Comparison of ENCODE assay signal across 1 cellular context in the genomic region with DNA sequence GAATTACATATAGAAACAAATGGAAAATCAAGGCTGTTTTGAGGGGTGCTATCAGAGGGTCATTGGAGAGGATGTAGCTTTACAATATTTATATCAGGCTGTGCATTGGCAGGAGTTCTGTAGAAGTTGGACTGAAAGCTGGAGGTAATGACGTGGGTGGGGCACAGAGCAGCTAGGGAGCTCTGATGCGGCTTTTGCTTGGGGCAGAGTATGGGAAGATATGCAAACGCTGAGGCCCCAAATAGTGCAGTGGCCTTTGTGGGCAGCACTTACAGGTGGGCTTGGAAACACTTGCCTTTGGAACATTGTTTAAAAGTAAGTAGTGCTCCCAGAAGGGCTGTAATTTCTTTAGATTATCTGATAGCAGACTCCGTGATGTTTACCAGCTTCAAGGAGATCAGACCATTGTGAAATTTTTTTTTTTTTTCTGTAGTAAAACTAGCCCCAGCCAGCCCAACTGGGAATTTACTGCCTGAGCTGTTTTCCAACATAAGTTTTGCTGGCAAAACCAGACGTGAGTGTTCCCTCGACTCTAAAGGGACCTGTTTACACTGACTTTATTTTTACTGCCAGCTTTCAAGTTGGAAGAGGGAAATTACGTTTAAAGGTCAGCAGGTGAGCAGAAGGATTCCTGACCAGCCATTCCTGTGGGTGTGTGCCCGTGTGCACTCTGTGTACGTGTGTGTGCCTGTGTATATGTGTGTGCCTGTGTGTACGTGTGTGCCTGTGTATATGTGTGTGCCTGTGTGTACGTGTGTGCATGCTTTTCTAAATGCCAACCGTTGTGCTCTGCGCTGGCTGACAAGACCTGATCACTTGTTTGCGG.
TF ChIP-seq lines count a peak whose summit lies in the region.

Gene MAB21L3 (plus strand): TSS at position 204 of the 826 bp plus-strand sequence. CDS start 1,217 bp downstream, outside the sequence.

TF ChIP-seq in HEK293, 187 proteins besides CTCF, POLR2A, EP300 and RAD21 (continued from another document):
- TF ChIP-seq, protein P1, sequence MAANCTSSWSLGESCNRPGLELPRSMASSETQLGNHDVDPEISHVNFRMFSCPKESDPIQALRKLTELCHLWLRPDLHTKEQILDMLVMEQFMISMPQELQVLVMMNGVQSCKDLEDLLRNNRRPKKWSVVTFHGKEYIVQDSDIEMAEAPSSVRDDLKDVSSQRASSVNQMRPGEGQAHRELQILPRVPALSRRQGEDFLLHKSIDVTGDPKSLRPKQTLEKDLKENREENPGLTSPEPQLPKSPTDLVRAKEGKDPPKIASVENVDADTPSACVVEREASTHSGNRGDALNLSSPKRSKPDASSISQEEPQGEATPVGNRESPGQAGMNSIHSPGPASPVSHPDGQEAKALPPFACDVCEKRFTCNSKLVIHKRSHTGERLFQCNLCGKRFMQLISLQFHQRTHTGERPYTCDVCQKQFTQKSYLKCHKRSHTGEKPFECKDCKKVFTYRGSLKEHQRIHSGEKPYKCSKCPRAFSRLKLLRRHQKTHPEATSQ (tag by site-specific recombination; IDR thresholded peaks at IDR 0.05), result no peak
- no peak for TF ChIP-seq GLI2 (tag by site-specific recombination; IDR thresholded peaks at IDR 0.05; ENCODE audit: borderline replicate concordance, low read depth)
- no peak for TF ChIP-seq ZNF16 (tag by site-specific recombination; IDR thresholded peaks at IDR 0.05; ENCODE audit: low read depth)
- TF ChIP-seq ZNF610 (tag by site-specific recombination; IDR thresholded peaks at IDR 0.05; ENCODE audit: borderline replicate concordance), result no peak
- TF ChIP-seq ZNF112 (tag by site-specific recombination; IDR thresholded peaks at IDR 0.05), result no peak
- TF ChIP-seq, protein P2, sequence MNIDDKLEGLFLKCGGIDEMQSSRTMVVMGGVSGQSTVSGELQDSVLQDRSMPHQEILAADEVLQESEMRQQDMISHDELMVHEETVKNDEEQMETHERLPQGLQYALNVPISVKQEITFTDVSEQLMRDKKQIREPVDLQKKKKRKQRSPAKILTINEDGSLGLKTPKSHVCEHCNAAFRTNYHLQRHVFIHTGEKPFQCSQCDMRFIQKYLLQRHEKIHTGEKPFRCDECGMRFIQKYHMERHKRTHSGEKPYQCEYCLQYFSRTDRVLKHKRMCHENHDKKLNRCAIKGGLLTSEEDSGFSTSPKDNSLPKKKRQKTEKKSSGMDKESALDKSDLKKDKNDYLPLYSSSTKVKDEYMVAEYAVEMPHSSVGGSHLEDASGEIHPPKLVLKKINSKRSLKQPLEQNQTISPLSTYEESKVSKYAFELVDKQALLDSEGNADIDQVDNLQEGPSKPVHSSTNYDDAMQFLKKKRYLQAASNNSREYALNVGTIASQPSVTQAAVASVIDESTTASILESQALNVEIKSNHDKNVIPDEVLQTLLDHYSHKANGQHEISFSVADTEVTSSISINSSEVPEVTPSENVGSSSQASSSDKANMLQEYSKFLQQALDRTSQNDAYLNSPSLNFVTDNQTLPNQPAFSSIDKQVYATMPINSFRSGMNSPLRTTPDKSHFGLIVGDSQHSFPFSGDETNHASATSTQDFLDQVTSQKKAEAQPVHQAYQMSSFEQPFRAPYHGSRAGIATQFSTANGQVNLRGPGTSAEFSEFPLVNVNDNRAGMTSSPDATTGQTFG (tag by site-specific recombination; IDR thresholded peaks at IDR 0.05; ENCODE audit: borderline replicate concordance), result no peak
- no peak for TF ChIP-seq HOXC10 (CRISPR knock-in tag; IDR thresholded peaks at IDR 0.05)
- TF ChIP-seq, protein P3, sequence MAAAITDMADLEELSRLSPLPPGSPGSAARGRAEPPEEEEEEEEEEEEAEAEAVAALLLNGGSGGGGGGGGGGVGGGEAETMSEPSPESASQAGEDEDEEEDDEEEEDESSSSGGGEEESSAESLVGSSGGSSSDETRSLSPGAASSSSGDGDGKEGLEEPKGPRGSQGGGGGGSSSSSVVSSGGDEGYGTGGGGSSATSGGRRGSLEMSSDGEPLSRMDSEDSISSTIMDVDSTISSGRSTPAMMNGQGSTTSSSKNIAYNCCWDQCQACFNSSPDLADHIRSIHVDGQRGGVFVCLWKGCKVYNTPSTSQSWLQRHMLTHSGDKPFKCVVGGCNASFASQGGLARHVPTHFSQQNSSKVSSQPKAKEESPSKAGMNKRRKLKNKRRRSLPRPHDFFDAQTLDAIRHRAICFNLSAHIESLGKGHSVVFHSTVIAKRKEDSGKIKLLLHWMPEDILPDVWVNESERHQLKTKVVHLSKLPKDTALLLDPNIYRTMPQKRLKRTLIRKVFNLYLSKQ (tag by site-specific recombination; IDR thresholded peaks at IDR 0.05; ENCODE audit: borderline replicate concordance), result no peak
- no peak for TF ChIP-seq ZNF184 (tag by site-specific recombination; IDR thresholded peaks at IDR 0.05)
- TF ChIP-seq ZNF792 (tag by site-specific recombination; IDR thresholded peaks at IDR 0.05), result no peak
- TF ChIP-seq ZNF600 (tag by site-specific recombination; IDR thresholded peaks at IDR 0.05), result 0 out of 2 replicates have a peak, but pooled peaks have one; percentile 16
- no peak for TF ChIP-seq MZF1 (tag by site-specific recombination; IDR thresholded peaks at IDR 0.05; ENCODE audit: borderline replicate concordance)
- TF ChIP-seq, protein P4, sequence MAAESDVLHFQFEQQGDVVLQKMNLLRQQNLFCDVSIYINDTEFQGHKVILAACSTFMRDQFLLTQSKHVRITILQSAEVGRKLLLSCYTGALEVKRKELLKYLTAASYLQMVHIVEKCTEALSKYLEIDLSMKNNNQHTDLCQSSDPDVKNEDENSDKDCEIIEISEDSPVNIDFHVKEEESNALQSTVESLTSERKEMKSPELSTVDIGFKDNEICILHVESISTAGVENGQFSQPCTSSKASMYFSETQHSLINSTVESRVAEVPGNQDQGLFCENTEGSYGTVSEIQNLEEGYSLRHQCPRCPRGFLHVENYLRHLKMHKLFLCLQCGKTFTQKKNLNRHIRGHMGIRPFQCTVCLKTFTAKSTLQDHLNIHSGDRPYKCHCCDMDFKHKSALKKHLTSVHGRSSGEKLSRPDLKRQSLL (tag by site-specific recombination; IDR thresholded peaks at IDR 0.05), result no peak
- TF ChIP-seq, protein P5, sequence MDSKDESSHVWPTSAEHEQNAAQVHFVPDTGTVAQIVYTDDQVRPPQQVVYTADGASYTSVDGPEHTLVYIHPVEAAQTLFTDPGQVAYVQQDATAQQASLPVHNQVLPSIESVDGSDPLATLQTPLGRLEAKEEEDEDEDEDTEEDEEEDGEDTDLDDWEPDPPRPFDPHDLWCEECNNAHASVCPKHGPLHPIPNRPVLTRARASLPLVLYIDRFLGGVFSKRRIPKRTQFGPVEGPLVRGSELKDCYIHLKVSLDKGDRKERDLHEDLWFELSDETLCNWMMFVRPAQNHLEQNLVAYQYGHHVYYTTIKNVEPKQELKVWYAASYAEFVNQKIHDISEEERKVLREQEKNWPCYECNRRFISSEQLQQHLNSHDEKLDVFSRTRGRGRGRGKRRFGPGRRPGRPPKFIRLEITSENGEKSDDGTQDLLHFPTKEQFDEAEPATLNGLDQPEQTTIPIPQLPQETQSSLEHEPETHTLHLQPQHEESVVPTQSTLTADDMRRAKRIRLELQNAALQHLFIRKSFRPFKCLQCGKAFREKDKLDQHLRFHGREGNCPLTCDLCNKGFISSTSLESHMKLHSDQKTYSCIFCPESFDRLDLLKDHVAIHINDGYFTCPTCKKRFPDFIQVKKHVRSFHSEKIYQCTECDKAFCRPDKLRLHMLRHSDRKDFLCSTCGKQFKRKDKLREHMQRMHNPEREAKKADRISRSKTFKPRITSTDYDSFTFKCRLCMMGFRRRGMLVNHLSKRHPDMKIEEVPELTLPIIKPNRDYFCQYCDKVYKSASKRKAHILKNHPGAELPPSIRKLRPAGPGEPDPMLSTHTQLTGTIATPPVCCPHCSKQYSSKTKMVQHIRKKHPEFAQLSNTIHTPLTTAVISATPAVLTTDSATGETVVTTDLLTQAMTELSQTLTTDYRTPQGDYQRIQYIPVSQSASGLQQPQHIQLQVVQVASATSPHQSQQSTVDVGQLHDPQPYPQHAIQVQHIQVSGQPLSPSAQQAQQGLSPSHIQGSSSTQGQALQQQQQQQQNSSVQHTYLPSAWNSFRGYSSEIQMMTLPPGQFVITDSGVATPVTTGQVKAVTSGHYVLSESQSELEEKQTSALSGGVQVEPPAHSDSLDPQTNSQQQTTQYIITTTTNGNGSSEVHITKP (tag by site-specific recombination; IDR thresholded peaks at IDR 0.05), result peak; percentile 22; the same call in 1 of the 2 replicates
- no peak for TF ChIP-seq ZNF473 (tag by site-specific recombination; IDR thresholded peaks at IDR 0.05)
- TF ChIP-seq ZNF658 (tag by site-specific recombination; IDR thresholded peaks at IDR 0.05), result no peak
- no peak for TF ChIP-seq ZNF169 (tag by site-specific recombination; IDR thresholded peaks at IDR 0.05)
- TF ChIP-seq ZNF571 (tag by site-specific recombination; IDR thresholded peaks at IDR 0.05), result no peak
- TF ChIP-seq ZNF140 (tag by site-specific recombination; IDR thresholded peaks at IDR 0.05), result no peak
- TF ChIP-seq ZNF670 (tag by site-specific recombination; IDR thresholded peaks at IDR 0.05; ENCODE audit: low read depth), result no peak
- TF ChIP-seq ZNF266 (tag by site-specific recombination; IDR thresholded peaks at IDR 0.05; ENCODE audit: low read depth), result no peak
- TF ChIP-seq, protein P6, sequence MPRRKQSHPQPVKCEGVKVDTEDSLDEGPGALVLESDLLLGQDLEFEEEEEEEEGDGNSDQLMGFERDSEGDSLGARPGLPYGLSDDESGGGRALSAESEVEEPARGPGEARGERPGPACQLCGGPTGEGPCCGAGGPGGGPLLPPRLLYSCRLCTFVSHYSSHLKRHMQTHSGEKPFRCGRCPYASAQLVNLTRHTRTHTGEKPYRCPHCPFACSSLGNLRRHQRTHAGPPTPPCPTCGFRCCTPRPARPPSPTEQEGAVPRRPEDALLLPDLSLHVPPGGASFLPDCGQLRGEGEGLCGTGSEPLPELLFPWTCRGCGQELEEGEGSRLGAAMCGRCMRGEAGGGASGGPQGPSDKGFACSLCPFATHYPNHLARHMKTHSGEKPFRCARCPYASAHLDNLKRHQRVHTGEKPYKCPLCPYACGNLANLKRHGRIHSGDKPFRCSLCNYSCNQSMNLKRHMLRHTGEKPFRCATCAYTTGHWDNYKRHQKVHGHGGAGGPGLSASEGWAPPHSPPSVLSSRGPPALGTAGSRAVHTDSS (tag by site-specific recombination; IDR thresholded peaks at IDR 0.05), result no peak
- no peak for TF ChIP-seq ZNF776 (tag by site-specific recombination; IDR thresholded peaks at IDR 0.05; ENCODE audit: borderline replicate concordance)
- TF ChIP-seq, protein P7, sequence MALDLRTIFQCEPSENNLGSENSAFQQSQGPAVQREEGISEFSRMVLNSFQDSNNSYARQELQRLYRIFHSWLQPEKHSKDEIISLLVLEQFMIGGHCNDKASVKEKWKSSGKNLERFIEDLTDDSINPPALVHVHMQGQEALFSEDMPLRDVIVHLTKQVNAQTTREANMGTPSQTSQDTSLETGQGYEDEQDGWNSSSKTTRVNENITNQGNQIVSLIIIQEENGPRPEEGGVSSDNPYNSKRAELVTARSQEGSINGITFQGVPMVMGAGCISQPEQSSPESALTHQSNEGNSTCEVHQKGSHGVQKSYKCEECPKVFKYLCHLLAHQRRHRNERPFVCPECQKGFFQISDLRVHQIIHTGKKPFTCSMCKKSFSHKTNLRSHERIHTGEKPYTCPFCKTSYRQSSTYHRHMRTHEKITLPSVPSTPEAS (tag by site-specific recombination; IDR thresholded peaks at IDR 0.05), result peak; percentile 97
- TF ChIP-seq, protein P8, sequence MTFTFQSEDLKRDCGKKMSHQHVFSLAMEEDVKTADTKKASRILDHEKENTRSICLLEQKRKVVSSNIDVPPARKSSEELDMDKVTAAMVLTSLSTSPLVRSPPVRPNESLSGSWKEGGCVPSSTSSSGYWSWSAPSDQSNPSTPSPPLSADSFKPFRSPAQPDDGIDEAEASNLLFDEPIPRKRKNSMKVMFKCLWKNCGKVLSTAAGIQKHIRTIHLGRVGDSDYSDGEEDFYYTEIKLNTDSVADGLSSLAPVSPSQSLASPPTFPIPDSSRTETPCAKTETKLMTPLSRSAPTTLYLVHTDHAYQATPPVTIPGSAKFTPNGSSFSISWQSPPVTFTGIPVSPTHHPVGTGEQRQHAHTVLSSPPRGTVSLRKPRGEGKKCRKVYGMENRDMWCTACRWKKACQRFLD (tag by site-specific recombination; IDR thresholded peaks at IDR 0.05), result no peak
- TF ChIP-seq ZSCAN30 (tag by site-specific recombination; IDR thresholded peaks at IDR 0.05), result no peak
- no peak for TF ChIP-seq ZNF639 (tag by site-specific recombination; IDR thresholded peaks at IDR 0.05)
- no peak for TF ChIP-seq ZBTB1 (tag by site-specific recombination; IDR thresholded peaks at IDR 0.05)
